27 cellular contexts compared by ENCODE assay signal in genomic region chr5:13763719-13764118, GRCh38.
"Had no signal": no experiment of that assay in that cellular context is flagged by ENCODE, and none has a peak within 500 bp of the region (broad histone marks: within the 10 kb centered on the region; RNA-seq: fewer than 3 reads in every experiment).

No MANE protein-coding gene starts in this region.

- H3K4me3 ChIP-seq: K562, PC-9, Peyer's patch, SJCRH30 had no signal

- H3K36me3 ChIP-seq: Peyer's patch, SJCRH30 had no signal

- H3K9me3 ChIP-seq: SJCRH30 had no signal

- H3K27me3 ChIP-seq: Peyer's patch, SJCRH30 had no signal

- H3K27ac ChIP-seq: KMS-11, PC-9, Peyer's patch, SJCRH30 had no signal

- H3K9ac ChIP-seq: KMS-11 had no signal

- H3K4me1 ChIP-seq: Peyer's patch, SJCRH30 had no signal

- ATAC-seq: K562, Right ventricle myocardium inferior, SK-N-SH treated with all-trans-retinoic acid at 6 μM for 48 hours had no signal

- DNase-seq: Kasumi-1, MM.1S, MV-4-11, NCI-H1048, NCI-H1105, NCI-H1417, NCI-H1436 treated with DMSO at 0.1 percent for 48 hours, NCI-H1694, NCI-H187 treated with DMSO at 0.1 percent for 48 hours, NCI-H2029 treated with DMSO at 0.1 percent for 48 hours, NCI-H2171, NCI-H226, NCI-H446, NCI-H510A, NCI-H524 treated with DMSO at 0.1 percent for 48 hours, NCI-H69, NCI-H774, OCI-M1, Peyer's patch, SHP77 treated with DMSO at 0.1 percent for 48 hours, SJCRH30, T-helper 1 cell had no signal

- H2AFZ ChIP-seq: PC-9 had no signal

- H3K4me2 ChIP-seq: KMS-11, PC-9 had no signal
